Comparison of ENCODE assay signal across 1 cellular context in genomic region chr10:14601872-14602725, GRCh38.
A peak's percentile ranks its signal among the peaks of the same experiment; 100 is the strongest.
TF ChIP-seq lines count a peak whose summit lies in the region.

No MANE protein-coding gene starts in this region.

TF ChIP-seq in HepG2, 621 proteins besides CTCF, POLR2A, EP300 and RAD21 (continued from another document and continues in another):
- TF ChIP-seq ZSCAN20 (CRISPR knock-in tag; IDR thresholded peaks at IDR 0.05; ENCODE audit: borderline replicate concordance), result no peak
- TF ChIP-seq PAX8 (CRISPR knock-in tag; IDR thresholded peaks at IDR 0.05; ENCODE audit: borderline replicate concordance), result no peak
- TF ChIP-seq SMYD3 (CRISPR knock-in tag; IDR thresholded peaks at IDR 0.05), result no peak
- peak; percentile 67; the same call in 1 of the 2 replicates for TF ChIP-seq ZBTB38 (CRISPR knock-in tag; IDR thresholded peaks at IDR 0.05)
- TF ChIP-seq CREB3 (CRISPR knock-in tag; IDR thresholded peaks at IDR 0.05), result no peak
- TF ChIP-seq ZMYM3 (CRISPR knock-in tag; IDR thresholded peaks at IDR 0.05), result no peak
- TF ChIP-seq SAP130 (CRISPR knock-in tag; IDR thresholded peaks at IDR 0.05; ENCODE audit: low read depth), result peak; percentile 62
- no peak for TF ChIP-seq MXI1 (IDR thresholded peaks at IDR 0.05; ENCODE audit: borderline replicate concordance, low read depth, low read length)
- no peak for TF ChIP-seq ZBTB7B (CRISPR knock-in tag; IDR thresholded peaks at IDR 0.05)
- no peak for TF ChIP-seq TGIF2 (CRISPR knock-in tag; IDR thresholded peaks at IDR 0.05)
- TF ChIP-seq HMGXB4 (CRISPR knock-in tag; IDR thresholded peaks at IDR 0.05; ENCODE audit: borderline replicate concordance in 1 of 2, low read depth in 1 of 2), result no peak
- TF ChIP-seq, protein P1, sequence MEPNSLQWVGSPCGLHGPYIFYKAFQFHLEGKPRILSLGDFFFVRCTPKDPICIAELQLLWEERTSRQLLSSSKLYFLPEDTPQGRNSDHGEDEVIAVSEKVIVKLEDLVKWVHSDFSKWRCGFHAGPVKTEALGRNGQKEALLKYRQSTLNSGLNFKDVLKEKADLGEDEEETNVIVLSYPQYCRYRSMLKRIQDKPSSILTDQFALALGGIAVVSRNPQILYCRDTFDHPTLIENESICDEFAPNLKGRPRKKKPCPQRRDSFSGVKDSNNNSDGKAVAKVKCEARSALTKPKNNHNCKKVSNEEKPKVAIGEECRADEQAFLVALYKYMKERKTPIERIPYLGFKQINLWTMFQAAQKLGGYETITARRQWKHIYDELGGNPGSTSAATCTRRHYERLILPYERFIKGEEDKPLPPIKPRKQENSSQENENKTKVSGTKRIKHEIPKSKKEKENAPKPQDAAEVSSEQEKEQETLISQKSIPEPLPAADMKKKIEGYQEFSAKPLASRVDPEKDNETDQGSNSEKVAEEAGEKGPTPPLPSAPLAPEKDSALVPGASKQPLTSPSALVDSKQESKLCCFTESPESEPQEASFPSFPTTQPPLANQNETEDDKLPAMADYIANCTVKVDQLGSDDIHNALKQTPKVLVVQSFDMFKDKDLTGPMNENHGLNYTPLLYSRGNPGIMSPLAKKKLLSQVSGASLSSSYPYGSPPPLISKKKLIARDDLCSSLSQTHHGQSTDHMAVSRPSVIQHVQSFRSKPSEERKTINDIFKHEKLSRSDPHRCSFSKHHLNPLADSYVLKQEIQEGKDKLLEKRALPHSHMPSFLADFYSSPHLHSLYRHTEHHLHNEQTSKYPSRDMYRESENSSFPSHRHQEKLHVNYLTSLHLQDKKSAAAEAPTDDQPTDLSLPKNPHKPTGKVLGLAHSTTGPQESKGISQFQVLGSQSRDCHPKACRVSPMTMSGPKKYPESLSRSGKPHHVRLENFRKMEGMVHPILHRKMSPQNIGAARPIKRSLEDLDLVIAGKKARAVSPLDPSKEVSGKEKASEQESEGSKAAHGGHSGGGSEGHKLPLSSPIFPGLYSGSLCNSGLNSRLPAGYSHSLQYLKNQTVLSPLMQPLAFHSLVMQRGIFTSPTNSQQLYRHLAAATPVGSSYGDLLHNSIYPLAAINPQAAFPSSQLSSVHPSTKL (CRISPR knock-in tag; IDR thresholded peaks at IDR 0.05), result peak; percentile 46
- TF ChIP-seq, protein P2, sequence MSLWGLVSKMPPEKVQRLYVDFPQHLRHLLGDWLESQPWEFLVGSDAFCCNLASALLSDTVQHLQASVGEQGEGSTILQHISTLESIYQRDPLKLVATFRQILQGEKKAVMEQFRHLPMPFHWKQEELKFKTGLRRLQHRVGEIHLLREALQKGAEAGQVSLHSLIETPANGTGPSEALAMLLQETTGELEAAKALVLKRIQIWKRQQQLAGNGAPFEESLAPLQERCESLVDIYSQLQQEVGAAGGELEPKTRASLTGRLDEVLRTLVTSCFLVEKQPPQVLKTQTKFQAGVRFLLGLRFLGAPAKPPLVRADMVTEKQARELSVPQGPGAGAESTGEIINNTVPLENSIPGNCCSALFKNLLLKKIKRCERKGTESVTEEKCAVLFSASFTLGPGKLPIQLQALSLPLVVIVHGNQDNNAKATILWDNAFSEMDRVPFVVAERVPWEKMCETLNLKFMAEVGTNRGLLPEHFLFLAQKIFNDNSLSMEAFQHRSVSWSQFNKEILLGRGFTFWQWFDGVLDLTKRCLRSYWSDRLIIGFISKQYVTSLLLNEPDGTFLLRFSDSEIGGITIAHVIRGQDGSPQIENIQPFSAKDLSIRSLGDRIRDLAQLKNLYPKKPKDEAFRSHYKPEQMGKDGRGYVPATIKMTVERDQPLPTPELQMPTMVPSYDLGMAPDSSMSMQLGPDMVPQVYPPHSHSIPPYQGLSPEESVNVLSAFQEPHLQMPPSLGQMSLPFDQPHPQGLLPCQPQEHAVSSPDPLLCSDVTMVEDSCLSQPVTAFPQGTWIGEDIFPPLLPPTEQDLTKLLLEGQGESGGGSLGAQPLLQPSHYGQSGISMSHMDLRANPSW (CRISPR knock-in tag; IDR thresholded peaks at IDR 0.05; ENCODE audit: borderline replicate concordance), result no peak
- TF ChIP-seq ZNF468 (CRISPR knock-in tag; IDR thresholded peaks at IDR 0.05), result no peak
- 0 out of 2 replicates have a peak, but pooled peaks have one; percentile 21 for TF ChIP-seq MED1 (CRISPR knock-in tag; IDR thresholded peaks at IDR 0.05)
- no peak for TF ChIP-seq MYC (CRISPR knock-in tag; IDR thresholded peaks at IDR 0.05; ENCODE audit: borderline replicate concordance)
- TF ChIP-seq, protein P3, sequence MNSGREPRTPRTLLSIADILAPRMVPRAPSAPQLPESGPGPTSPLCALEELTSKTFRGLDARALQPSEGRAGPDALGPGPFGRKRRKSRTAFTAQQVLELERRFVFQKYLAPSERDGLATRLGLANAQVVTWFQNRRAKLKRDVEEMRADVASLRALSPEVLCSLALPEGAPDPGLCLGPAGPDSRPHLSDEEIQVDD (CRISPR knock-in tag; IDR thresholded peaks at IDR 0.05; ENCODE audit: borderline replicate concordance), result no peak
- TF ChIP-seq ZC3H4 (CRISPR knock-in tag; IDR thresholded peaks at IDR 0.05; ENCODE audit: borderline replicate concordance), result no peak
- peak; percentile 44 for TF ChIP-seq XRCC5 (optimal IDR thresholded peaks at IDR 0.05; ENCODE audit: low read length)
- no peak for TF ChIP-seq CENPX (CRISPR knock-in tag; IDR thresholded peaks at IDR 0.05)
- no peak for TF ChIP-seq ZNF143 (CRISPR knock-in tag; IDR thresholded peaks at IDR 0.05)
- TF ChIP-seq GATAD2A (CRISPR knock-in tag; IDR thresholded peaks at IDR 0.05), result peak; percentile 46
- no peak for TF ChIP-seq SRSF4 (IDR thresholded peaks at IDR 0.05; ENCODE audit: low read depth, low read length, poor library complexity, severe bottlenecking)
- no peak for TF ChIP-seq SOX13 (IDR thresholded peaks at IDR 0.05)
- TF ChIP-seq SOX13 (CRISPR knock-in tag; conservative IDR thresholded peaks at IDR 0.05 in 1 of 2, IDR thresholded peaks at IDR 0.05 in 1 of 2), result no peak
- TF ChIP-seq, protein P4, sequence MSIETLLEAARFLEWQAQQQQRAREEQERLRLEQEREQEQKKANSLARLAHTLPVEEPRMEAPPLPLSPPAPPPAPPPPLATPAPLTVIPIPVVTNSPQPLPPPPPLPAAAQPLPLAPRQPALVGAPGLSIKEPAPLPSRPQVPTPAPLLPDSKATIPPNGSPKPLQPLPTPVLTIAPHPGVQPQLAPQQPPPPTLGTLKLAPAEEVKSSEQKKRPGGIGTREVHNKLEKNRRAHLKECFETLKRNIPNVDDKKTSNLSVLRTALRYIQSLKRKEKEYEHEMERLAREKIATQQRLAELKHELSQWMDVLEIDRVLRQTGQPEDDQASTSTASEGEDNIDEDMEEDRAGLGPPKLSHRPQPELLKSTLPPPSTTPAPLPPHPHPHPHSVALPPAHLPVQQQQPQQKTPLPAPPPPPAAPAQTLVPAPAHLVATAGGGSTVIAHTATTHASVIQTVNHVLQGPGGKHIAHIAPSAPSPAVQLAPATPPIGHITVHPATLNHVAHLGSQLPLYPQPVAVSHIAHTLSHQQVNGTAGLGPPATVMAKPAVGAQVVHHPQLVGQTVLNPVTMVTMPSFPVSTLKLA (IDR thresholded peaks at IDR 0.05), result no peak
- no peak for TF ChIP-seq ZNF563 (CRISPR knock-in tag; IDR thresholded peaks at IDR 0.05)
- peak; percentile 38; the same call in 1 of the 2 replicates for TF ChIP-seq ELF3 (CRISPR knock-in tag; IDR thresholded peaks at IDR 0.05)
- TF ChIP-seq ATF7 (IDR thresholded peaks at IDR 0.05), result peak; percentile 74
- no peak for TF ChIP-seq ATF7 (CRISPR knock-in tag; IDR thresholded peaks at IDR 0.05)
- TF ChIP-seq SNAI1 (CRISPR knock-in tag; IDR thresholded peaks at IDR 0.05; ENCODE audit: borderline replicate concordance), result no peak
- TF ChIP-seq, protein P5, sequence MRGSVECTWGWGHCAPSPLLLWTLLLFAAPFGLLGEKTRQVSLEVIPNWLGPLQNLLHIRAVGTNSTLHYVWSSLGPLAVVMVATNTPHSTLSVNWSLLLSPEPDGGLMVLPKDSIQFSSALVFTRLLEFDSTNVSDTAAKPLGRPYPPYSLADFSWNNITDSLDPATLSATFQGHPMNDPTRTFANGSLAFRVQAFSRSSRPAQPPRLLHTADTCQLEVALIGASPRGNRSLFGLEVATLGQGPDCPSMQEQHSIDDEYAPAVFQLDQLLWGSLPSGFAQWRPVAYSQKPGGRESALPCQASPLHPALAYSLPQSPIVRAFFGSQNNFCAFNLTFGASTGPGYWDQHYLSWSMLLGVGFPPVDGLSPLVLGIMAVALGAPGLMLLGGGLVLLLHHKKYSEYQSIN (CRISPR knock-in tag; IDR thresholded peaks at IDR 0.05; ENCODE audit: borderline replicate concordance), result no peak
- TF ChIP-seq, protein P6, sequence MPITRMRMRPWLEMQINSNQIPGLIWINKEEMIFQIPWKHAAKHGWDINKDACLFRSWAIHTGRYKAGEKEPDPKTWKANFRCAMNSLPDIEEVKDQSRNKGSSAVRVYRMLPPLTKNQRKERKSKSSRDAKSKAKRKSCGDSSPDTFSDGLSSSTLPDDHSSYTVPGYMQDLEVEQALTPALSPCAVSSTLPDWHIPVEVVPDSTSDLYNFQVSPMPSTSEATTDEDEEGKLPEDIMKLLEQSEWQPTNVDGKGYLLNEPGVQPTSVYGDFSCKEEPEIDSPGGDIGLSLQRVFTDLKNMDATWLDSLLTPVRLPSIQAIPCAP (CRISPR knock-in tag; IDR thresholded peaks at IDR 0.05; ENCODE audit: low read depth), result no peak
- TF ChIP-seq ATF5 (CRISPR knock-in tag; IDR thresholded peaks at IDR 0.05; ENCODE audit: low read depth), result no peak
- TF ChIP-seq YEATS4 (CRISPR knock-in tag; IDR thresholded peaks at IDR 0.05; ENCODE audit: borderline replicate concordance), result no peak
- TF ChIP-seq MTA1 (CRISPR knock-in tag; IDR thresholded peaks at IDR 0.05; ENCODE audit: borderline replicate concordance), result no peak
- TF ChIP-seq KLF16 (CRISPR knock-in tag; IDR thresholded peaks at IDR 0.05), result no peak
- no peak for TF ChIP-seq MYNN (CRISPR knock-in tag; IDR thresholded peaks at IDR 0.05; ENCODE audit: low read depth)
- TF ChIP-seq SNRNP70 (IDR thresholded peaks at IDR 0.05; ENCODE audit: low read depth, low read length), result no peak
- peak; percentile 77 for TF ChIP-seq ZNF24 (IDR thresholded peaks at IDR 0.05)
- no peak for TF ChIP-seq KMT2A (CRISPR knock-in tag; IDR thresholded peaks at IDR 0.05)
- no peak for TF ChIP-seq TSC22D2 (CRISPR knock-in tag; IDR thresholded peaks at IDR 0.05; ENCODE audit: borderline replicate concordance)
- TF ChIP-seq ZNF263 (CRISPR knock-in tag; IDR thresholded peaks at IDR 0.05), result no peak
- no peak for TF ChIP-seq ZMAT5 (CRISPR knock-in tag; IDR thresholded peaks at IDR 0.05; ENCODE audit: borderline replicate concordance, low read depth)
- TF ChIP-seq AKNA (CRISPR knock-in tag; IDR thresholded peaks at IDR 0.05; ENCODE audit: borderline replicate concordance), result no peak
- no peak for TF ChIP-seq KDM5B (CRISPR knock-in tag; IDR thresholded peaks at IDR 0.05; ENCODE audit: borderline replicate concordance)
- TF ChIP-seq NONO (IDR thresholded peaks at IDR 0.05), result no peak
- no peak for TF ChIP-seq NONO (CRISPR knock-in tag; conservative IDR thresholded peaks at IDR 0.05)
